In genomic region chr15:60787737-60788513, GRCh38 we compare ENCODE assay signal across 8 cellular contexts.
DNase-seq lines count a peak whose midpoint lies in the region; ATAC-seq, FAIRE-seq and TF ChIP-seq lines count a peak whose summit lies in the region.

No MANE protein-coding gene starts in this region.

- no peak for ATAC-seq in psoas muscle

- H3K9me3 ChIP-seq in Peyer's patch (no peaks in the 10 kb centered on the region), psoas muscle (peaks cover 7% of the 10 kb centered on the region), ascending aorta (peaks cover 0 to 10% of the 10 kb centered on the region in 2 donors)

- H3K27me3 ChIP-seq in Peyer's patch (no peaks in the 10 kb centered on the region), bronchial epithelial cell (ENCODE audit: control insufficient read depth, insufficient read depth, low read length) (no peaks in the 10 kb centered on the region), psoas muscle (ENCODE audit: insufficient read depth in 3 of 3, low read length in 2 of 3) (no peaks in the 10 kb centered on the region), ascending aorta (no peaks in the 10 kb centered on the region)

- FAIRE-seq in bronchial epithelial cell (lab: Jason Lieb, UNC) (peak; percentile 28), H54 (lab: Jason Lieb, UNC) (no peak)

- H3K36me3 ChIP-seq in Peyer's patch: no peaks in the 10 kb centered on the region
- no peaks in the 10 kb centered on the region for H3K36me3 ChIP-seq in bronchial epithelial cell (ENCODE audit: control insufficient read depth, insufficient read depth, low read length)
- no peaks in the 10 kb centered on the region for H3K36me3 ChIP-seq in psoas muscle (ENCODE audit: insufficient read depth in 1 of 2, low read depth in 1 of 2)
- H3K36me3 ChIP-seq in ascending aorta: no peaks in the 10 kb centered on the region

- H3K27ac ChIP-seq in Peyer's patch: peak overlapping the region in 3 of 4 donors; percentile 27 to 62 (median 30)
- no peak overlapping the region for H3K27ac ChIP-seq in psoas muscle
- no peak overlapping the region for H3K27ac ChIP-seq in ascending aorta

- WGBS in psoas muscle, 3 donors: 71 to 95% (median 78%) methylated on average over 8 of the region's 8 CpGs

- H3K4me1 ChIP-seq in Peyer's patch (no peaks in the 10 kb centered on the region), psoas muscle (no peaks in the 10 kb centered on the region), ascending aorta (no peaks in the 10 kb centered on the region)

- TF ChIP-seq POLR2A in Peyer's patch (IDR thresholded peaks at IDR 0.05): no peak
- TF ChIP-seq POLR2A in H54 (IDR thresholded peaks at IDR 0.05; ENCODE audit: low read depth, low read length): no peak

- DNase-seq in GM03348 (ENCODE audit: low spot score): peak; percentile 24
- DNase-seq in Peyer's patch: peak in 1 of 3 donors; percentile 57
- DNase-seq in bronchial epithelial cell (ENCODE audit: low read depth): no peak
- DNase-seq in psoas muscle: no peak
- DNase-seq in ascending aorta (ENCODE audit: low spot score in 2 of 2): no peak
- DNase-seq in Kasumi-1 (lab: John Stamatoyannopoulos, UW): no peak
- no peak for DNase-seq in H54 (ENCODE audit: insufficient read length, low spot score)
- no peak for DNase-seq in posterior cingulate gyrus

- TF ChIP-seq CTCF in Peyer's patch (IDR thresholded peaks at IDR 0.05) (peak; percentile 5 to 44 (median 30)), bronchial epithelial cell (IDR thresholded peaks at IDR 0.05; ENCODE audit: insufficient read depth, low read length, severe bottlenecking) (peak; percentile 38), psoas muscle (IDR thresholded peaks at IDR 0.05) (peak; percentile 22), ascending aorta (IDR thresholded peaks at IDR 0.05) (peak in 1 of 3 experiments; percentile 10)

- H3K4me3 ChIP-seq in Peyer's patch (no peak overlapping the region), bronchial epithelial cell (ENCODE audit: low read depth, low read length) (no peak overlapping the region), psoas muscle (no peak overlapping the region), ascending aorta (no peak overlapping the region)

- intact Hi-C loops in psoas muscle (cut with DNase I): no loop called here
- intact Hi-C loops in ascending aorta (cut with DNase I): no loop called here
- intact Hi-C loops in posterior cingulate gyrus (cut with DNase I): no loop called here

Comparison
In these comparisons a context has a peak if more than half of its experiments do, and no peak if none do; other contexts are left out.
1. H3K27ac ChIP-seq: peak in Peyer's patch (3 of 4); none in psoas muscle (single experiment) and ascending aorta (0 of 2).